8 cellular contexts compared by ENCODE assay signal in genomic region chr21:42496839-42497202, GRCh38. TPM values are rescaled to one million over a fixed set of nuclear protein-coding genes. Genes with fewer than 3 reads are reported as not detected.
DNase-seq lines count a peak whose midpoint lies in the region; ATAC-seq and TF ChIP-seq lines count a peak whose summit lies in the region.

No MANE protein-coding gene starts in this region.

- H3K4me1 Mint-ChIP-seq in naive B cell = peaks cover 10 to 14% (median 13%) of the 10 kb centered on the region in 3 donors

- ATAC-seq in DND-41 (ENCODE audit: insufficient read depth, low read depth) = no peak
- no peak for ATAC-seq in naive B cell (ENCODE audit: low read depth in 2 of 2)
- ATAC-seq in GM21786 (IDR thresholded peaks at IDR 0.05; ENCODE audit: unreplicated experiment) = no peak
- ATAC-seq in GM19467 (IDR thresholded peaks at IDR 0.05; ENCODE audit: unreplicated experiment) = no peak
- no peak for ATAC-seq in GM19324 (IDR thresholded peaks at IDR 0.05; ENCODE audit: low FRiP score, unreplicated experiment)

- peak overlapping the region; percentile 51 to 76; a peak in 3 of 4 replicates for H3K4me3 ChIP-seq in DND-41 (ENCODE audit: low read depth in 1 of 2, low read length in 2 of 2)
- peak overlapping the region; percentile 59 to 98 (median 86) for H3K4me3 ChIP-seq in dorsolateral prefrontal cortex

- no peaks in the 10 kb centered on the region for H3K27me3 ChIP-seq in DND-41 (ENCODE audit: insufficient read depth, low read length, poor library complexity)
- H3K27me3 ChIP-seq in dorsolateral prefrontal cortex = no peaks in the 10 kb centered on the region

- no peaks in the 10 kb centered on the region for H4K20me1 ChIP-seq in DND-41 (ENCODE audit: insufficient read depth, low read length)

- peak overlapping the region; percentile 97 for H2AFZ ChIP-seq in DND-41 (ENCODE audit: low read depth, low read length)

- peak overlapping the region; percentile 87 to 95 (median 93) for H3K4me3 Mint-ChIP-seq in naive B cell

- peak overlapping the region; percentile 68 for H3K9ac ChIP-seq in DND-41 (ENCODE audit: low read depth, low read length)

- H3K27ac Mint-ChIP-seq in naive B cell = peak overlapping the region; percentile 92 to 99 (median 96)

- H3K27me3 Mint-ChIP-seq in naive B cell = peaks cover 0 to 5% (median 0%) of the 10 kb centered on the region in 3 donors

- H3K36me3 ChIP-seq in DND-41 (ENCODE audit: insufficient read depth, low read length) = no peaks in the 10 kb centered on the region

- intact Hi-C loops in dorsolateral prefrontal cortex (cut with DNase I) = loop anchor here in 1 of 2 donors (5.0 kb wide), 1 partner anchor 35 kb away; no protein-coding TSS in a partner anchor

- DNase-seq in DND-41 (no peak), NCI-H146 (lab: John Stamatoyannopoulos, UW) (peak; percentile 49), dorsolateral prefrontal cortex (peak in 9 of 10 donors; percentile 42 to 63 (median 54)), naive B cell (no peak), T-helper 9 cell (no peak)

- peaks cover 17% of the 10 kb centered on the region for H3K4me1 ChIP-seq in DND-41 (ENCODE audit: insufficient read depth, low read length)

- H3K27ac ChIP-seq in DND-41 (ENCODE audit: low read length) = peak overlapping the region; percentile 59
- H3K27ac ChIP-seq in dorsolateral prefrontal cortex = peak overlapping the region in 57 of 59 donors; percentile 57 to 95 (median 87)

- H3K4me2 ChIP-seq in DND-41 (ENCODE audit: insufficient read depth, low read length) = peak overlapping the region; percentile 96

- H3K36me3 Mint-ChIP-seq in naive B cell = no peaks in the 10 kb centered on the region

- TF ChIP-seq CTCF in DND-41 (IDR thresholded peaks at IDR 0.05; ENCODE audit: borderline replicate concordance, extremely low read depth, low read length, poor library complexity, severe bottlenecking) (no peak), dorsolateral prefrontal cortex (IDR thresholded peaks at IDR 0.05 in 54 of 56, conservative IDR thresholded peaks at IDR 0.05 in 2 of 56; ENCODE audit: low read depth in 1 of 56, partially characterized antibody in 56 of 56) (no peak)

- H3K79me2 ChIP-seq in DND-41 (ENCODE audit: insufficient read depth, low read length) = no peaks in the 10 kb centered on the region

- H3K9me3 ChIP-seq in DND-41 (ENCODE audit: insufficient read depth, low read length, severe bottlenecking) = no peaks in the 10 kb centered on the region

- no peaks in the 10 kb centered on the region for H3K9me3 Mint-ChIP-seq in naive B cell

RNA-seq across cellular contexts. Expression of gene RSPH1, which starts 0.8 kb away (rescaled TPM):
- total RNA-seq in dorsolateral prefrontal cortex = 10 to 100 TPM in 14 of 120 experiments, 1 to 10 TPM in 106; 3.5 to 12.9 (median 7.5) TPM
- not detected for polyA plus RNA-seq in naive B cell (ENCODE audit: low read depth in 6 of 6)

RNA-seq across cellular contexts. Expression of gene SLC37A1, which starts 16.8 kb away (rescaled TPM):
- 10 to 100 TPM in 109 of 120 experiments, 1 to 10 TPM in 11; 6.5 to 24.8 (median 15.3) TPM for total RNA-seq in dorsolateral prefrontal cortex
- 10 to 100 TPM in 4 of 6 donors, 1 to 10 TPM in 2; 4.9 to 15.7 (median 11.2) TPM for polyA plus RNA-seq in naive B cell (ENCODE audit: low read depth in 6 of 6)

Comparison
In these comparisons a context has a peak if more than half of its experiments do, and no peak if none do; other contexts are left out.
1. DNase-seq: peak in NCI-H146 (single experiment) and dorsolateral prefrontal cortex (9 of 10); none in DND-41 (single experiment), naive B cell (single experiment) and T-helper 9 cell (single experiment).